Comparison of ENCODE assay signal across 1 cellular context in the genomic region with DNA sequence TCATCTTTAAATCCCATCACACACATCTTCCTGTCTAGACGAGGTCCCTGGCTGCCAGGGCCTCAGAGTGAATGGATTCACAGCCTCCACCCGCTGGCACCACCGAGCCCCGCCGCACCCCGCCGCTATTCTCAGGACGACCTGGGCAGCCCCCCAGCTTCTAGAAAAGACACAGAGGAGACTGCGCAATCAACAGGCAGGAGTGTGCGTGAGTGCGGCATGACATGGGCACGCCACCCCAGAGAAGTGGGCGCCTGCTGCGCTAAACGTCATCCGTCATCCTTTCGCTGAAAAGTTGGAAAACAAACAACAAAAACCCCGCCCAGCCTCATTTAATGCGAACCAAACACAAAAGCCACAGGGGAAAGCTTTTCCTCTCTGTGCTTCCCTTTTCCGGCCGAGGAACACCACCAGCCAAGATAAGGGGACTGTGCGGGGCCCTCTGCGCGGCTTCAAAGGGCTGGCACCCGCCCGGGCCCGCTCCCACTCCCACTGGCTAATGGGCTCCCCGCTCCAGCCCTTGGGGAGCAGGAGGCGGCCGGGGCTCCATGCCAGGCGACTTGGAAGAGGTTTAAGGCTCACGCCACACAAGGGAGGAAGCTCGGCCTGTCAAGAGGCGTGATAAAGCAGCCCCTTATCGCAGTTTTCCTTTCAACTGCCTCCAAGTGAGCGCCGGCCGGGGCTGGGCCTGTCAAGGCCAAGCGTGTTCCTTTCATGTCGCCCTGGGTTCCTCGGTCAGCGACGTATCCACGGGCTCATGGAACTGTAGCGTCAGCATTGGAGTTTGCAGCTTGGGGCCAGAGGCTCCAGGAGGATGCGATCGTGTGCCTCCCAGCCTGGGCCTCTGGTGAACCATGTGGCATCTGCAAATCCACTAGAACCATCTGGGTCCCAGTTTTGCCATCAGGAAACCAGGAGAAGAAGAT.
TF ChIP-seq lines count a peak whose summit lies in the region.

No MANE protein-coding gene starts in this region.

TF ChIP-seq in HEK293T, 16 proteins besides CTCF, POLR2A, EP300 and RAD21 (continued from another document):
- TF ChIP-seq FOXK2 (IDR thresholded peaks at IDR 0.05) (no peak), ELF4 (IDR thresholded peaks at IDR 0.05) (no peak), PKNOX1 (IDR thresholded peaks at IDR 0.05) (no peak), BHLHE40 (IDR thresholded peaks at IDR 0.05; ENCODE audit: borderline replicate concordance) (no peak), FOXA1 (IDR thresholded peaks at IDR 0.05) (no peak), HDGF (IDR thresholded peaks at IDR 0.05; ENCODE audit: borderline replicate concordance) (no peak), LEF1 (IDR thresholded peaks at IDR 0.05; ENCODE audit: borderline replicate concordance) (no peak), SUZ12 (IDR thresholded peaks at IDR 0.05) (no peak), SP1 (IDR thresholded peaks at IDR 0.05) (no peak), NFRKB (IDR thresholded peaks at IDR 0.05) (no peak)
